ENCODE assay signal across 16 cellular contexts in the genomic region with DNA sequence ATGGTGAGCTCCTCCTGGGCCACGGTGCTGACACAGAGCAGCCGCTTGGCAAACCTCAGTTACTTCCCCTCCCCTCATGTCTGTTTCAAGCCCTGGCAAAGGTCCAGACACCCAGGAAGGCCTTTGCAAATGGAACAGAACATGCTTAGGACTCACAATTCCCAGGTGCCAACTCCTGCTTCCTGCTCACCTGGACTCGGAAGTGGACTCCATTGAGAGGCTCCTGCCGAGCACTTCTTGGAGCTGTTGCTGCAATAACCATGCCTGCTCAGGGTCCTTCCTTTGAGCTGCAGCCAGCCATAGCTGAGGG. TPM values are rescaled to one million over a fixed set of nuclear protein-coding genes. Genes with fewer than 3 reads are reported as not detected.
DNase-seq lines count a peak whose midpoint lies in the region; ATAC-seq, FAIRE-seq and TF ChIP-seq lines count a peak whose summit lies in the region.
"Had no signal": no experiment of that assay in that cellular context is flagged by ENCODE, and none has a peak within 500 bp of the region (broad histone marks: within the 10 kb centered on the region; RNA-seq: fewer than 3 reads in every experiment).

No MANE protein-coding gene starts in this region.

- FAIRE-seq in bronchial epithelial cell (lab: Jason Lieb, UNC): no peak
- FAIRE-seq: endometrium had no signal

- in situ Hi-C loops in transverse colon (cut with MboI; ENCODE audit: low pct_ligation_motif_present in 1 of 4, low pct_unique_long_range_greater_than_20kb in 1 of 4, low sequenced_read_pairs in 3 of 4): no loop called here

- TF ChIP-seq EP300 in transverse colon (IDR thresholded peaks at IDR 0.05; ENCODE audit: low read depth): no peak

- peaks cover 15% of the 10 kb centered on the region for H3K27me3 Mint-ChIP-seq in stimulated activated naive CD8-positive, alpha-beta T cell treated with anti-CD3 and anti-CD28 coated beads, Interleukin-15, amount 100 ng/mL, for 72 hours
- H3K27me3 Mint-ChIP-seq: T-cell had no signal

- no peak for TF ChIP-seq POLR2A in transverse colon (IDR thresholded peaks at IDR 0.05)

- H3K9me3 Mint-ChIP-seq in stimulated activated naive CD8-positive, alpha-beta T cell treated with anti-CD3 and anti-CD28 coated beads, Interleukin-15, amount 100 ng/mL, for 72 hours: no peaks in the 10 kb centered on the region
- H3K9me3 Mint-ChIP-seq: T-cell had no signal

- H3K27me3 ChIP-seq in bronchial epithelial cell (ENCODE audit: control insufficient read depth, insufficient read depth, low read length) (no peaks in the 10 kb centered on the region), transverse colon (no peaks in the 10 kb centered on the region)
- H3K27me3 ChIP-seq: brain microvascular endothelial cell had no signal

- H3K4me3 ChIP-seq in bronchial epithelial cell (ENCODE audit: low read depth, low read length) (no peak overlapping the region), transverse colon (no peak overlapping the region)
- H3K4me3 ChIP-seq: lung had no signal

- H3K27ac ChIP-seq in transverse colon: no peak overlapping the region
- H3K27ac ChIP-seq: brain microvascular endothelial cell had no signal

- DNase-seq in Right ventricle myocardium superior (no peak), left cardiac atrium (no peak), NCI-H2029 treated with DMSO at 0.1 percent for 48 hours (lab: John Stamatoyannopoulos, UW) (peak; percentile 47), bronchial epithelial cell (ENCODE audit: low read depth) (peak; percentile 55), transverse colon (peak; percentile 42)
- no peak for DNase-seq in stimulated activated naive CD8-positive, alpha-beta T cell treated with anti-CD3 and anti-CD28 coated beads, Interleukin-15, amount 100 ng/mL, for 72 hours
- DNase-seq: activated CD4-positive, alpha-beta T cell treated with anti-CD3 and anti-CD28 coated beads for 48 hours; brain microvascular endothelial cell; Karpas-422; NK-92 treated with Interleukin-12 subunit alpha and Interleukin-12 subunit beta, amount 100 ng/mL, for 24 hours; T-cell had no signal

- H3K4me1 ChIP-seq in transverse colon: peaks cover 3 to 8% (median 5%) of the 10 kb centered on the region in 4 donors

- H3K4me1 Mint-ChIP-seq in stimulated activated naive CD8-positive, alpha-beta T cell treated with anti-CD3 and anti-CD28 coated beads, Interleukin-15, amount 100 ng/mL, for 72 hours: peaks cover 14% of the 10 kb centered on the region

- H3K27ac Mint-ChIP-seq in stimulated activated naive CD8-positive, alpha-beta T cell treated with anti-CD3 and anti-CD28 coated beads, Interleukin-15, amount 100 ng/mL, for 72 hours: no peak overlapping the region

- 37 to 80% methylated on average over 2 to 4 of the region's 4 CpGs for WGBS in transverse colon (ENCODE audit: low coverage in 1 of 2), 2 donors

- TF ChIP-seq CTCF in bronchial epithelial cell (IDR thresholded peaks at IDR 0.05; ENCODE audit: insufficient read depth, low read length, severe bottlenecking): no peak
- no peak for TF ChIP-seq CTCF in transverse colon (IDR thresholded peaks at IDR 0.05)

- peak; percentile 54 for ATAC-seq in Right ventricle myocardium superior (ENCODE audit: poor library complexity)
- ATAC-seq in left cardiac atrium: no peak
- ATAC-seq in HG03097 (IDR thresholded peaks at IDR 0.05; ENCODE audit: low FRiP score, unreplicated experiment): no peak
- ATAC-seq in stimulated activated naive CD8-positive, alpha-beta T cell treated with anti-CD3 and anti-CD28 coated beads, Interleukin-15, amount 100 ng/mL, for 72 hours: no peak
- no peak for ATAC-seq in HG03520 (IDR thresholded peaks at IDR 0.05; ENCODE audit: unreplicated experiment)
- ATAC-seq: T-cell had no signal

- no peaks in the 10 kb centered on the region for H3K9me3 ChIP-seq in transverse colon

- no peak overlapping the region for H3K4me3 Mint-ChIP-seq in stimulated activated naive CD8-positive, alpha-beta T cell treated with anti-CD3 and anti-CD28 coated beads, Interleukin-15, amount 100 ng/mL, for 72 hours
- H3K4me3 Mint-ChIP-seq: T-cell had no signal

- intact Hi-C loops in Right ventricle myocardium superior (cut with DNase I): no loop called here
- intact Hi-C loops in left cardiac atrium (cut with DNase I): no loop called here
- intact Hi-C loops in transverse colon (cut with DNase I; ENCODE audit: low total_unique reads): no loop called here

- H3K36me3 ChIP-seq in bronchial epithelial cell (ENCODE audit: control insufficient read depth, insufficient read depth, low read length) (peaks cover 7% of the 10 kb centered on the region), transverse colon (no peaks in the 10 kb centered on the region)
- H3K36me3 ChIP-seq: brain microvascular endothelial cell had no signal

RNA-seq across cellular contexts. Expression of a gene that starts 10.7 kb away (rescaled TPM):
- 0.16 TPM for total RNA-seq in Right ventricle myocardium superior
- under 1 TPM in 1 of 2 donors, not detected in 1; 0.59 TPM for total RNA-seq in left cardiac atrium
- total RNA-seq in bronchial epithelial cell: under 0.01 and 0.13 TPM in 2 replicates
- total RNA-seq in transverse colon: 1 to 10 TPM in 3 of 4 donors, not detected in 1; 1.9 to 4.6 (median 4.5) TPM

RNA-seq across cellular contexts. Expression of a gene that starts 10.7 kb away (rescaled TPM):
- total RNA-seq in Right ventricle myocardium superior (not detected), left cardiac atrium (not detected), bronchial epithelial cell (not detected in 2 replicates), transverse colon (under 1 TPM in 2 of 4 donors, not detected in 2; 0.32 to 0.41 TPM)
- total RNA-seq: omental fat pad had no signal

RNA-seq across cellular contexts. Expression of a gene that starts 20.3 kb away (rescaled TPM):
- 44.1 TPM for total RNA-seq in Right ventricle myocardium superior
- 10 to 100 TPM; 49.6 to 52.6 TPM for total RNA-seq in left cardiac atrium
- 46.1 and 112 TPM in 2 replicates for total RNA-seq in bronchial epithelial cell
- 100 to 1,000 TPM in 3 of 4 donors, 10 to 100 TPM in 1; 85.2 to 513 (median 272) TPM for total RNA-seq in transverse colon

RNA-seq across cellular contexts. Expression of a gene that starts 28.2 kb away (rescaled TPM):
- total RNA-seq in Right ventricle myocardium superior (77.6 TPM), left cardiac atrium (100 to 1,000 TPM; 108 to 142 TPM), bronchial epithelial cell (181 and 322 TPM in 2 replicates), transverse colon (100 to 1,000 TPM in 3 of 4 donors, 10 to 100 TPM in 1; 90.6 to 196 (median 115) TPM)

RNA-seq across cellular contexts. Expression of a gene that starts 29.5 kb away (rescaled TPM):
- total RNA-seq in Right ventricle myocardium superior (not detected), left cardiac atrium (not detected), bronchial epithelial cell (0.51 TPM in 1 of 2 replicates, not detected in the other), transverse colon (not detected)
- total RNA-seq: omental fat pad had no signal

Comparison
In these comparisons a context has a peak if more than half of its experiments do, and no peak if none do; other contexts are left out.
1. DNase-seq: peak in NCI-H2029 treated with DMSO at 0.1 percent for 48 hours (single experiment), bronchial epithelial cell (single experiment) and transverse colon (single experiment); none in Right ventricle myocardium superior (single experiment), left cardiac atrium (single experiment) and stimulated activated naive CD8-positive, alpha-beta T cell treated with anti-CD3 and anti-CD28 coated beads, Interleukin-15, amount 100 ng/mL, for 72 hours (0 of 2).